25 cellular contexts compared by ENCODE assay signal in genomic region chr19:9806781-9807180, GRCh38.
"Had no signal": no experiment of that assay in that cellular context is flagged by ENCODE, and none has a peak within 500 bp of the region (broad histone marks: within the 10 kb centered on the region; RNA-seq: fewer than 3 reads in every experiment).

No MANE protein-coding gene starts in this region.

- H3K9me3 Mint-ChIP-seq: activated naive CD4-positive, alpha-beta T cell treated with anti-CD3 and anti-CD28 coated beads, Interleukin-2, amount 50 U/mL, for 24 hours; WTC11 had no signal

- H3K4me3 ChIP-seq: cardiac muscle cell, SJCRH30 had no signal

- H3K4me2 ChIP-seq: SK-N-SH had no signal

- H3K27me3 Mint-ChIP-seq: activated naive CD4-positive, alpha-beta T cell treated with anti-CD3 and anti-CD28 coated beads, Interleukin-2, amount 50 U/mL, for 24 hours had no signal

- H3K4me3 Mint-ChIP-seq: activated CD8-positive, alpha-beta T cell treated with anti-CD3 and anti-CD28 coated beads, Interleukin-2, amount 10 ng/mL, durations not matched to agents 7 days and 5 days; activated naive CD4-positive, alpha-beta T cell treated with anti-CD3 and anti-CD28 coated beads, Interleukin-2, amount 50 U/mL, for 24 hours; WTC11 had no signal

- H3K27ac ChIP-seq: brain microvascular endothelial cell, cardiac muscle cell, SJCRH30 had no signal

- H3K27me3 ChIP-seq: brain microvascular endothelial cell, cardiac muscle cell, SJCRH30 had no signal

- H3K9ac ChIP-seq: SK-N-SH had no signal

- H3K9me3 ChIP-seq: SJCRH30, SK-N-SH had no signal

- DNase-seq: activated CD4-positive, alpha-beta T cell treated with anti-CD3 and anti-CD28 coated beads for 48 hours; activated CD4-positive, alpha-beta T cell treated with anti-CD3 and anti-CD28 coated beads, Interleukin-2, amount 50 U/mL, for 4 hours; activated CD4-positive, CD25-positive, alpha-beta regulatory T cell treated with anti-CD3 and anti-CD28 coated beads, Interleukin-2, amount 50 U/mL, for 72 hours; activated CD8-positive, alpha-beta memory T cell treated with anti-CD3 and anti-CD28 coated beads, Interleukin-2, amount 50 U/mL, for 48 hours; activated CD8-positive, alpha-beta T cell treated with anti-CD3 and anti-CD28 coated beads, Interleukin-2, amount 10 ng/mL, durations not matched to agents 7 days and 5 days; activated T-cell treated with anti-CD3 and anti-CD28 coated beads, Interleukin-2, amount 50 U/mL, for 1 hour; brain microvascular endothelial cell; KBM-7; MV-4-11; NCI-H1092 treated with DMSO at 0.1 percent for 48 hours; NCI-H1417 treated with DMSO at 0.1 percent for 48 hours; NCI-H1694; NCI-H2029; NCI-H2107; NCI-H2171 treated with DMSO at 0.1 percent for 48 hours; NCI-H226; NCI-H526; NCI-H774; Right ventricle myocardium superior; SJCRH30; SK-N-SH; T-helper 9 cell had no signal

- H3K27ac Mint-ChIP-seq: activated CD8-positive, alpha-beta T cell treated with anti-CD3 and anti-CD28 coated beads, Interleukin-2, amount 10 ng/mL, durations not matched to agents 7 days and 5 days; activated naive CD4-positive, alpha-beta T cell treated with anti-CD3 and anti-CD28 coated beads, Interleukin-2, amount 50 U/mL, for 24 hours; WTC11 had no signal

- ATAC-seq: activated CD8-positive, alpha-beta T cell treated with anti-CD3 and anti-CD28 coated beads, Interleukin-2, amount 10 ng/mL, durations not matched to agents 7 days and 5 days; WTC11 had no signal

- H3K4me1 Mint-ChIP-seq: WTC11 had no signal

- H3K4me1 ChIP-seq: SJCRH30 had no signal
